In the genomic region with DNA sequence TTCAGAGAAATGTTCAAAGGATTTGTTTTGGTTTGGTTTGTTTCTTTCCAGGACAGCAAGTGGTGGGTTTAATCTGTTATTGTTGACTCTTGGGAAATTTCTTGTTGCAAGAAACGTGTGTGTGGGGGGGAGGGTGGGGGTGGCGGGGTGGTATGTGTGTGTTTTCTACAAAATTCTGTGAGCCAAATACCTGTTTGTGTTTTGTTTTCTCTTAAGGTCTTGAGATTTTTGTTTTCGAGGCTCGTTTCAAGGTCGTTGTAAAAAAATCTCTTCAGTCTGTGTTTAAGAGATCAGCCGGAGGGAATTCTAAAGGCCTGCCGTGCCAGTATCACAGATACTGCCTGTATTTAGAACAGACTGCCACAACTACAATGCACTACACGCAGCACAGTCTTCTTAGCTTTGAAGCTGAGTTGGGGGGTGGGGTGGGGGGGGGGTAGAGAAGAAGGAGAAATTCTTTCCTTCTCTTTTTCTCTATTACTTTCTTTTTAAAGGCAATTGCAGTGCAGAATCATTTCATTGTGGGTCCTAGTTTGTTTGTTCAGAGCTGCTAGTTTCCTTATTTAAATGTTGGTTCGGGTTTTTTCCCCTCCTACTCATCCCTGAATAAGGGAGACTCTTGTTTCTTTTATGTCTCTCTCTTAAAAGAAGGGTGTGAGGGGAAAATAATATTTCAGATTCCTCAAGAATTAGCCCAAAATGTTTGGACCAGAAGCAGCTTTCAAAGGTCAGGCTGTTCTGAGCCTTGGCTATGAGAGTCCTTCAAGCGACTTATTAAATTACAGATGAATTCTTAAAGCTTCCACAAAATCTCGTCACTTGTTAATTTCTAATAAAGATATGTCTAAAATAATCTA, we compare ENCODE assay signal across 7 cellular contexts. TPM values are rescaled to one million over a fixed set of nuclear protein-coding genes. Genes with fewer than 3 reads are reported as not detected.
A peak's percentile ranks its signal among the peaks of the same experiment; 100 is the strongest.
DNase-seq lines count a peak whose midpoint lies in the region; ATAC-seq and TF ChIP-seq lines count a peak whose summit lies in the region.

No MANE protein-coding gene starts in this region.

- H3K9me3 ChIP-seq in WERI-Rb-1 (ENCODE audit: severe bottlenecking) (no peaks in the 10 kb centered on the region), ovary (no peaks in the 10 kb centered on the region)

- H3K36me3 ChIP-seq in WERI-Rb-1, result no peaks in the 10 kb centered on the region
- no peaks in the 10 kb centered on the region for H3K36me3 ChIP-seq in ovary

- no peaks in the 10 kb centered on the region for H3K4me1 ChIP-seq in ovary (ENCODE audit: insufficient read depth)

- DNase-seq in HFF-Myc (ENCODE audit: extremely low read depth, low read depth) (no peak), WERI-Rb-1 (no peak), fibroblast of peridontal ligament (ENCODE audit: extremely low read depth) (peak; percentile 65), ovary (peak in 2 of 5 donors; percentile 46 to 65), kidney tubule cell (ENCODE audit: low spot score) (no peak), left colon (no peak)

- peaks cover 10% of the 10 kb centered on the region for H3K27me3 ChIP-seq in WERI-Rb-1 (ENCODE audit: insufficient read depth, low read depth, severe bottlenecking)
- H3K27me3 ChIP-seq in ovary, result no peaks in the 10 kb centered on the region

- no peak for ATAC-seq in HG03280 (IDR thresholded peaks at IDR 0.05; ENCODE audit: unreplicated experiment)
- ATAC-seq in left colon, result no peak

- no peak for TF ChIP-seq EP300 in ovary (IDR thresholded peaks at IDR 0.05)

- H3K27ac ChIP-seq in WERI-Rb-1 (no peak overlapping the region), ovary (peak overlapping the region; percentile 58 to 100)

- TF ChIP-seq CTCF in HFF-Myc (IDR thresholded peaks at IDR 0.05; ENCODE audit: low read depth, low read length, missing control alignments), result no peak
- no peak for TF ChIP-seq CTCF in WERI-Rb-1 (IDR thresholded peaks at IDR 0.05; ENCODE audit: low read depth, low read length)
- no peak for TF ChIP-seq CTCF in ovary (IDR thresholded peaks at IDR 0.05)

- 3 to 12% (median 4%) methylated on average over 11 of the region's 11 CpGs for WGBS in ovary, 3 donors

- no peak for TF ChIP-seq POLR2A in ovary (IDR thresholded peaks at IDR 0.05)

- H3K4me3 ChIP-seq in HFF-Myc (replicated peaks; ENCODE audit: low read depth, low read length) (peak overlapping the region; percentile 88), WERI-Rb-1 (ENCODE audit: low read depth, low read length) (peak overlapping the region; percentile 42), ovary (peak overlapping the region; percentile 88)

- intact Hi-C loops in ovary (cut with DNase I), result loop anchor here (5.0 to 10.0 kb wide), 7 partner anchors 306 to 878 kb away; partner anchors contain the start of gene LPP (in 1 of the 4)
- intact Hi-C loops in left colon (cut with DNase I, micrococcal nuclease), result loop anchor here in 1 of 2 donors (10.0 kb wide), 5 partner anchors 298 to 968 kb away; partner anchors contain the start of gene LPP

RNA-seq across cellular contexts. Expression of gene BCL6, which starts 1.4 kb away (rescaled TPM):
- total RNA-seq in ovary (10 to 100 TPM; 51.6 to 91.1 (median 60.2) TPM), left colon (10 to 100 TPM; 12.6 to 16.5 TPM)
- polyA plus RNA-seq in ovary, result 10 to 100 TPM; 46.3 to 46.8 TPM

RNA-seq across cellular contexts. Expression of gene RTP2, which starts 44.4 kb away (rescaled TPM):
- total RNA-seq in ovary (not detected), left colon (not detected)
- polyA plus RNA-seq in ovary, result not detected
